In genomic region chrX:132488819-132489255, GRCh38 we compare ENCODE assay signal across 8 cellular contexts. TPM values are rescaled to one million over a fixed set of nuclear protein-coding genes. Genes with fewer than 3 reads are reported as not detected.
DNase-seq lines count a peak whose midpoint lies in the region; ATAC-seq and TF ChIP-seq lines count a peak whose summit lies in the region.

Gene MBNL3 (minus strand): TSS chrX:132489038. CDS start chrX:132439611, 49,427 bp downstream.

- peak within 1 kb of the TSS; percentile 71 for H3K4me2 ChIP-seq in HCT116 (ENCODE audit: low read length)

- H3K27me3 ChIP-seq in GM06990 (replicated peaks; ENCODE audit: control insufficient read depth, insufficient read depth, low read length) (no peaks in the 10 kb centered on the region), HCT116 (ENCODE audit: insufficient read depth, low read length) (peaks cover 55% of the 10 kb centered on the region)

- intact Hi-C loops in HCT116 (cut with micrococcal nuclease), result no loop called here

- RAD21 ChIA-PET in HCT116 (lab: Charles Lee; ENCODE audit: low non-redundant PET in 1 of 2, low total read pairs in 2 of 2, uncharacterized antibody in 2 of 2, unreplicated experiment in 2 of 2), result no interaction called here

- no peaks in the 10 kb centered on the region for H3K79me2 ChIP-seq in HCT116 (ENCODE audit: insufficient read depth, low read length)

- H3K27ac ChIP-seq in HCT116 (ENCODE audit: low read depth, low read length), result no peak within 1 kb of the TSS

- ATAC-seq in HCT116 (peak; percentile 69), T-cell (replicated peaks in 1 of 4) (peak; percentile 71 to 78 (median 74))

- peak within 1 kb of the TSS; percentile 86 to 95 (median 92) for H3K4me3 Mint-ChIP-seq in T-cell

- H3K9me2 ChIP-seq in HCT116 (ENCODE audit: insufficient read depth), result no peaks in the 10 kb centered on the region

- H2AFZ ChIP-seq in HCT116 (ENCODE audit: low read depth, low read length, poor library complexity, severe bottlenecking), result peak within 1 kb of the TSS; percentile 21

- no peaks in the 10 kb centered on the region for H3K36me3 ChIP-seq in GM06990 (ENCODE audit: control insufficient read depth, insufficient read depth, low read length)
- H3K36me3 ChIP-seq in HCT116 (ENCODE audit: control insufficient read depth in 1 of 2, insufficient read depth in 2 of 2, low read length in 2 of 2), result no peaks in the 10 kb centered on the region

- POLR2A ChIA-PET in HCT116 (lab: Charles Lee) (no interaction called here), T-cell (lab: Charles Lee) (interaction anchor here in 1 of 2 donors (0.8 kb wide), 1 partner anchor 12 kb away, joined by 5 read pairs; no protein-coding TSS in a partner anchor)

- no peaks in the 10 kb centered on the region for H3K9me3 ChIP-seq in HCT116 (ENCODE audit: control insufficient read depth in 1 of 2, insufficient read depth in 1 of 2, low read depth in 1 of 2, low read length in 2 of 2)

- CTCF ChIA-PET in HCT116 (lab: Charles Lee) (no interaction called here), T-cell (lab: Charles Lee) (interaction anchor here in 1 of 2 donors (0.7 to 1.2 kb wide), 4 partner anchors 8 to 270 kb away, joined by 3 read pairs; partner anchors contain the start of gene RAP2C)

- H3K4me1 Mint-ChIP-seq in T-cell, result peaks cover 45 to 63% (median 57%) of the 10 kb centered on the region in 3 donors

- H3K4me1 ChIP-seq in HCT116 (ENCODE audit: control insufficient read depth in 1 of 2, insufficient read depth in 2 of 2, low read length in 2 of 2), result peaks cover 0 to 17% of the 10 kb centered on the region in 2 experiments; a peak in 1 of 4 replicates

- DNase-seq in GM06990 (ENCODE audit: extremely low read depth, insufficient read length) (peak; percentile 81), HCT116 (ENCODE audit: low read depth, low spot score) (no peak), NAMALWA (ENCODE audit: low spot score) (peak; percentile 90), T-cell (peak; percentile 37 to 78 (median 68)), amniotic epithelial cell (ENCODE audit: low read depth) (peak; percentile 42), hepatic stellate cell (ENCODE audit: low spot score) (peak; percentile 3), retinal pigment epithelial cell (ENCODE audit: low read depth) (no peak), AG08395 (ENCODE audit: low spot score) (no peak)

- TF ChIP-seq RAD21 in HCT116 (IDR thresholded peaks at IDR 0.05; ENCODE audit: low read depth), result no peak

- H3K27ac Mint-ChIP-seq in T-cell, result peak within 1 kb of the TSS; percentile 94 to 99

- 0 out of 2 replicates have a peak within 1 kb of the TSS, but pooled peaks have one; percentile 14 for H3K9ac ChIP-seq in HCT116 (ENCODE audit: low read length)

- H3K9me3 Mint-ChIP-seq in T-cell, result no peaks in the 10 kb centered on the region

- no TSS peak for BruUV-seq in HCT116 (replicated peaks; lab: Mats Ljungman, UMichigan)

- TF ChIP-seq POLR2A in HCT116 (IDR thresholded peaks at IDR 0.05; ENCODE audit: borderline replicate concordance, extremely low read depth, insufficient read depth, insufficient read length), result no peak

- H3K36me3 Mint-ChIP-seq in T-cell, result no peaks in the 10 kb centered on the region

- H3K4me3 ChIP-seq in GM06990 (replicated peaks; ENCODE audit: low read depth, low read length) (peak within 1 kb of the TSS; percentile 67), HCT116 (replicated peaks in 1 of 2; ENCODE audit: low read depth in 1 of 2, low read length in 2 of 2) (peak within 1 kb of the TSS; percentile 27 to 47), retinal pigment epithelial cell (ENCODE audit: low read length) (peak within 1 kb of the TSS; percentile 57)

- TF ChIP-seq CTCF in GM06990 (IDR thresholded peaks at IDR 0.05; ENCODE audit: insufficient read depth, low read length, poor library complexity, severe bottlenecking) (no peak), HCT116 (IDR thresholded peaks at IDR 0.05 in 2 of 3, conservative IDR thresholded peaks at IDR 0.05 in 1 of 3; ENCODE audit: borderline replicate concordance in 1 of 3, insufficient read depth in 1 of 3, low read depth in 2 of 3, low read length in 2 of 3) (no peak), retinal pigment epithelial cell (conservative IDR thresholded peaks at IDR 0.05; ENCODE audit: low read depth, low read length) (no peak)

- H4K20me1 ChIP-seq in HCT116 (ENCODE audit: insufficient read depth), result no peaks in the 10 kb centered on the region

- peaks cover 0 to 6% of the 10 kb centered on the region in 2 donors for H3K27me3 Mint-ChIP-seq in T-cell

TF ChIP-seq in HCT116, 20 proteins besides CTCF, POLR2A, EP300 and RAD21:
- TF ChIP-seq POLR2AphosphoS5 (IDR thresholded peaks at IDR 0.05; ENCODE audit: low read depth, low read length), result no peak
- no peak for TF ChIP-seq REST (IDR thresholded peaks at IDR 0.05; ENCODE audit: low read depth)
- TF ChIP-seq SIN3A (IDR thresholded peaks at IDR 0.05; ENCODE audit: low read depth), result no peak
- no peak for TF ChIP-seq EZH2phosphoT487 (IDR thresholded peaks at IDR 0.05; ENCODE audit: borderline replicate concordance)
- no peak for TF ChIP-seq CBX3 (IDR thresholded peaks at IDR 0.05; ENCODE audit: low read depth)
- TF ChIP-seq ZNF274 (IDR thresholded peaks at IDR 0.05; ENCODE audit: low read depth, low read length), result no peak
- no peak for TF ChIP-seq YY1 (IDR thresholded peaks at IDR 0.05; ENCODE audit: extremely low read depth, insufficient replicate concordance, low read depth, low read length)
- no peak for TF ChIP-seq ZBTB33 (IDR thresholded peaks at IDR 0.05; ENCODE audit: extremely low read depth, insufficient replicate concordance, low read length)
- TF ChIP-seq SRF (IDR thresholded peaks at IDR 0.05; ENCODE audit: low read depth), result no peak

RNA-seq across cellular contexts. Expression of gene MBNL3, which starts in this region (rescaled TPM):
- total RNA-seq in HCT116 (2021; ENCODE audit: unreplicated experiment) (4.6 TPM), T-cell (10 to 100 TPM; 23.3 to 39.5 (median 27.2) TPM)
- 1.3 and 2.8 TPM in 2 replicates for polyA plus RNA-seq in HCT116 (2012)

Comparison
In these comparisons a context has a peak if more than half of its experiments do, and no peak if none do; other contexts are left out.
1. DNase-seq: peak in GM06990 (single experiment), NAMALWA (single experiment), T-cell (34 of 34), amniotic epithelial cell (single experiment) and hepatic stellate cell (single experiment); none in HCT116 (single experiment), retinal pigment epithelial cell (single experiment) and AG08395 (single experiment).
2. Peak in every context shown above with its lines, with median percentiles within 50 percentile points of each other: H3K4me3 ChIP-seq.